ENCODE assay signal across 1 cellular context in the genomic region with DNA sequence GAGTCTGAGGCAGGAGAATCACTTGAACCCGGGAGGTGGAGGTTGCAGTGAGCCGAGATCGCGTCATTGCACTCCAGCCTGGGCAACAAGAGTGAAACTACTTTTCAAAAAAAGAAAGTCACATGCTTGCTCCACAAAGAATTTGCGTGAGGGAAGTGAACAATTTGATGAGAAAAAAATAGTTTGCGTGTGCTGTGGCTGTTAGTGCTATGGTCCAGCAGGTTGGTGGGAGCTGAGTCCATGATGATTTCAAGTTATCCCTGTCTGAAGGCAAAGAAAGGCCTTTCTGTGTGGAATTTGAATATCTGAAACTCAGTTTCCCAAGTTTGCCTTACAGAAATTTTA.
TF ChIP-seq lines count a peak whose summit lies in the region.

No MANE protein-coding gene starts in this region.

TF ChIP-seq in GM23338, 12 proteins besides CTCF, POLR2A, EP300 and RAD21:
- TF ChIP-seq ZNF331 (CRISPR knock-in tag; IDR thresholded peaks at IDR 0.05; ENCODE audit: low read depth) (no peak), POLR2AphosphoS5 (IDR thresholded peaks at IDR 0.05; ENCODE audit: low read depth) (no peak), CREB1 (CRISPR knock-in tag; IDR thresholded peaks at IDR 0.05; ENCODE audit: low read depth) (no peak), NANOG (IDR thresholded peaks at IDR 0.05; ENCODE audit: borderline replicate concordance) (no peak), EZH2phosphoT487 (IDR thresholded peaks at IDR 0.05; ENCODE audit: unreplicated experiment) (no peak), ZNF114 (CRISPR knock-in tag; IDR thresholded peaks at IDR 0.05) (no peak), STAT1 (IDR thresholded peaks at IDR 0.05; ENCODE audit: unreplicated experiment) (no peak), JUNB (IDR thresholded peaks at IDR 0.05; ENCODE audit: unreplicated experiment) (no peak), EZH2 (IDR thresholded peaks at IDR 0.05; ENCODE audit: low read depth, unreplicated experiment) (no peak)
- TF ChIP-seq, protein P1, sequence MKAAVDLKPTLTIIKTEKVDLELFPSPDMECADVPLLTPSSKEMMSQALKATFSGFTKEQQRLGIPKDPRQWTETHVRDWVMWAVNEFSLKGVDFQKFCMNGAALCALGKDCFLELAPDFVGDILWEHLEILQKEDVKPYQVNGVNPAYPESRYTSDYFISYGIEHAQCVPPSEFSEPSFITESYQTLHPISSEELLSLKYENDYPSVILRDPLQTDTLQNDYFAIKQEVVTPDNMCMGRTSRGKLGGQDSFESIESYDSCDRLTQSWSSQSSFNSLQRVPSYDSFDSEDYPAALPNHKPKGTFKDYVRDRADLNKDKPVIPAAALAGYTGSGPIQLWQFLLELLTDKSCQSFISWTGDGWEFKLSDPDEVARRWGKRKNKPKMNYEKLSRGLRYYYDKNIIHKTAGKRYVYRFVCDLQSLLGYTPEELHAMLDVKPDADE (IDR thresholded peaks at IDR 0.05), result no peak
- TF ChIP-seq, protein P2, sequence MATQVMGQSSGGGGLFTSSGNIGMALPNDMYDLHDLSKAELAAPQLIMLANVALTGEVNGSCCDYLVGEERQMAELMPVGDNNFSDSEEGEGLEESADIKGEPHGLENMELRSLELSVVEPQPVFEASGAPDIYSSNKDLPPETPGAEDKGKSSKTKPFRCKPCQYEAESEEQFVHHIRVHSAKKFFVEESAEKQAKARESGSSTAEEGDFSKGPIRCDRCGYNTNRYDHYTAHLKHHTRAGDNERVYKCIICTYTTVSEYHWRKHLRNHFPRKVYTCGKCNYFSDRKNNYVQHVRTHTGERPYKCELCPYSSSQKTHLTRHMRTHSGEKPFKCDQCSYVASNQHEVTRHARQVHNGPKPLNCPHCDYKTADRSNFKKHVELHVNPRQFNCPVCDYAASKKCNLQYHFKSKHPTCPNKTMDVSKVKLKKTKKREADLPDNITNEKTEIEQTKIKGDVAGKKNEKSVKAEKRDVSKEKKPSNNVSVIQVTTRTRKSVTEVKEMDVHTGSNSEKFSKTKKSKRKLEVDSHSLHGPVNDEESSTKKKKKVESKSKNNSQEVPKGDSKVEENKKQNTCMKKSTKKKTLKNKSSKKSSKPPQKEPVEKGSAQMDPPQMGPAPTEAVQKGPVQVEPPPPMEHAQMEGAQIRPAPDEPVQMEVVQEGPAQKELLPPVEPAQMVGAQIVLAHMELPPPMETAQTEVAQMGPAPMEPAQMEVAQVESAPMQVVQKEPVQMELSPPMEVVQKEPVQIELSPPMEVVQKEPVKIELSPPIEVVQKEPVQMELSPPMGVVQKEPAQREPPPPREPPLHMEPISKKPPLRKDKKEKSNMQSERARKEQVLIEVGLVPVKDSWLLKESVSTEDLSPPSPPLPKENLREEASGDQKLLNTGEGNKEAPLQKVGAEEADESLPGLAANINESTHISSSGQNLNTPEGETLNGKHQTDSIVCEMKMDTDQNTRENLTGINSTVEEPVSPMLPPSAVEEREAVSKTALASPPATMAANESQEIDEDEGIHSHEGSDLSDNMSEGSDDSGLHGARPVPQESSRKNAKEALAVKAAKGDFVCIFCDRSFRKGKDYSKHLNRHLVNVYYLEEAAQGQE (IDR thresholded peaks at IDR 0.05; ENCODE audit: unreplicated experiment), result no peak
